Comparison of ENCODE assay signal across 8 cellular contexts in genomic region chr10:70379581-70380176, GRCh38. TPM values are rescaled to one million over a fixed set of nuclear protein-coding genes. Genes with fewer than 3 reads are reported as not detected.
A peak's percentile ranks its signal among the peaks of the same experiment; 100 is the strongest.
DNase-seq lines count a peak whose midpoint lies in the region; ATAC-seq, FAIRE-seq and TF ChIP-seq lines count a peak whose summit lies in the region.

No MANE protein-coding gene starts in this region.

- H3K9me1 ChIP-seq in endothelial cell of umbilical vein (replicated peaks; ENCODE audit: control insufficient read depth, extremely low read depth, insufficient read depth, low read length) = no peaks in the 10 kb centered on the region

- DNase-seq in SKM-1 (lab: John Stamatoyannopoulos, UW; ENCODE audit: unreplicated experiment) (peak; percentile 31), SKM-1 treated with dmso at 0.1 percent for 144 hours (lab: John Stamatoyannopoulos, UW; ENCODE audit: unreplicated experiment) (no peak), NB4 (ENCODE audit: low read depth) (peak; percentile 50), endothelial cell of umbilical vein (ENCODE audit: low read depth, low spot score) (no peak), ureter (ENCODE audit: low spot score) (no peak), KG1 (lab: John Stamatoyannopoulos, UW) (no peak)

- TF ChIP-seq POLR2A in NB4 (IDR thresholded peaks at IDR 0.05; ENCODE audit: extremely low read depth, insufficient read length) = no peak
- TF ChIP-seq POLR2A in endothelial cell of umbilical vein (IDR thresholded peaks at IDR 0.05; ENCODE audit: low read depth, low read length) = no peak

- H3K9ac ChIP-seq in endothelial cell of umbilical vein (replicated peaks; ENCODE audit: extremely low read depth, insufficient read depth, low read length) (no peak overlapping the region), skeletal muscle tissue (ENCODE audit: low read depth in 1 of 3, low read length in 3 of 3) (peak overlapping the region in 1 of 3 donors; percentile 98)

- ATAC-seq in HG03521 (IDR thresholded peaks at IDR 0.05; ENCODE audit: unreplicated experiment) = no peak

- BruUV-seq in endothelial cell of umbilical vein (replicated peaks; lab: Mats Ljungman, UMichigan) = no TSS peak

- CTCF ChIA-PET in endothelial cell of umbilical vein (lab: Charles Lee) = interaction anchor here (0.9 to 6.0 kb wide), 6 partner anchors 8 to 158 kb away, joined by 3 to 43 read pairs (median 16); partner anchors contain the start of gene EIF4EBP2

- no peak overlapping the region for H3K27ac ChIP-seq in endothelial cell of umbilical vein (ENCODE audit: insufficient read depth, low read depth, low read length)
- H3K27ac ChIP-seq in skeletal muscle tissue (ENCODE audit: low read depth, low read length) = peak overlapping the region; percentile 92

- H2AFZ ChIP-seq in endothelial cell of umbilical vein (ENCODE audit: low read depth, low read length) = no peak overlapping the region

- no peaks in the 10 kb centered on the region for H3K9me3 ChIP-seq in endothelial cell of umbilical vein (replicated peaks; ENCODE audit: control insufficient read depth, insufficient read depth, low read length)
- peaks cover 0 to 2% (median 0%) of the 10 kb centered on the region in 3 donors for H3K9me3 ChIP-seq in skeletal muscle tissue (ENCODE audit: control insufficient read depth in 3 of 3, low read length in 3 of 3)

- POLR2A ChIA-PET in endothelial cell of umbilical vein (lab: Charles Lee) = no interaction called here

- dilution Hi-C loops in endothelial cell of umbilical vein (cut with MboI; ENCODE audit: extremely low pct_ligation_motif_present, low sequenced_read_pairs) = no loop called here

- H3K4me3 ChIP-seq in NB4 (ENCODE audit: low read depth, low read length) = no peak overlapping the region
- no peak overlapping the region for H3K4me3 ChIP-seq in endothelial cell of umbilical vein (replicated peaks in 1 of 3; ENCODE audit: insufficient read depth in 1 of 3, low read depth in 1 of 3, low read length in 3 of 3)
- H3K4me3 ChIP-seq in skeletal muscle tissue (ENCODE audit: low read length in 3 of 3) = peak overlapping the region; percentile 3 to 97 (median 19)

- TF ChIP-seq CTCF in NB4 (IDR thresholded peaks at IDR 0.05; ENCODE audit: low read depth, low read length) = peak; percentile 93
- peak; percentile 56 to 66 for TF ChIP-seq CTCF in endothelial cell of umbilical vein (IDR thresholded peaks at IDR 0.05; ENCODE audit: extremely low read depth in 1 of 2, insufficient read depth in 1 of 2, low read depth in 1 of 2, low read length in 2 of 2)

- H3K27me3 ChIP-seq in endothelial cell of umbilical vein (ENCODE audit: control insufficient read depth in 2 of 2, insufficient read depth in 2 of 2, low read length in 2 of 2) (no peaks in the 10 kb centered on the region), skeletal muscle tissue (ENCODE audit: control insufficient read depth in 3 of 3, insufficient read depth in 3 of 3, low read length in 3 of 3) (no peaks in the 10 kb centered on the region)

- H4K20me1 ChIP-seq in endothelial cell of umbilical vein (replicated peaks; ENCODE audit: control insufficient read depth, extremely low read depth, insufficient read depth, low read length) = no peaks in the 10 kb centered on the region

- H3K4me1 ChIP-seq in endothelial cell of umbilical vein (ENCODE audit: control insufficient read depth, extremely low read depth, insufficient read depth, low read length) = peaks cover 48% of the 10 kb centered on the region
- peaks cover 47 to 62% (median 48%) of the 10 kb centered on the region in 3 donors for H3K4me1 ChIP-seq in skeletal muscle tissue (ENCODE audit: control insufficient read depth in 3 of 3, insufficient read depth in 3 of 3, low read length in 3 of 3)

- H3K36me3 ChIP-seq in endothelial cell of umbilical vein (ENCODE audit: control insufficient read depth in 2 of 2, extremely low read depth in 1 of 2, insufficient read depth in 2 of 2, low read length in 2 of 2) (no peaks in the 10 kb centered on the region), skeletal muscle tissue (ENCODE audit: control insufficient read depth in 3 of 3, insufficient read depth in 3 of 3, low read length in 3 of 3) (peaks cover 7 to 16% (median 10%) of the 10 kb centered on the region in 3 donors)

- no peak overlapping the region for H3K4me2 ChIP-seq in endothelial cell of umbilical vein (ENCODE audit: insufficient read depth, low read length)

- intact Hi-C loops in endothelial cell of umbilical vein (cut with micrococcal nuclease) = loop anchor here (1.0 to 5.0 kb wide), 3 partner anchors 147 to 232 kb away; partner anchors contain the start of genes PPA1 and TYSND1

- H3K79me2 ChIP-seq in endothelial cell of umbilical vein (ENCODE audit: control insufficient read depth, insufficient read depth, low read length) = no peaks in the 10 kb centered on the region

- no peak for FAIRE-seq in endothelial cell of umbilical vein (lab: Jason Lieb, UNC)

TF ChIP-seq in endothelial cell of umbilical vein, 7 proteins besides CTCF, POLR2A, EP300 and RAD21:
- no peak for TF ChIP-seq POLR2AphosphoS5 (IDR thresholded peaks at IDR 0.05; ENCODE audit: insufficient read depth, low read depth, low read length)
- TF ChIP-seq EZH2 (IDR thresholded peaks at IDR 0.05; ENCODE audit: borderline replicate concordance, low read depth, low read length, severe bottlenecking) = no peak
- TF ChIP-seq JUN (IDR thresholded peaks at IDR 0.05; ENCODE audit: borderline replicate concordance, insufficient read depth, insufficient read length, low read depth) = no peak
- no peak for TF ChIP-seq GATA2 (IDR thresholded peaks at IDR 0.05; ENCODE audit: insufficient read depth, insufficient read length, low read depth, low read length)
- TF ChIP-seq MAX (IDR thresholded peaks at IDR 0.05; ENCODE audit: insufficient read depth, insufficient read length) = no peak
- TF ChIP-seq FOS (IDR thresholded peaks at IDR 0.05; ENCODE audit: borderline replicate concordance, insufficient read depth, low read length) = no peak
- TF ChIP-seq MYC (IDR thresholded peaks at IDR 0.05; ENCODE audit: low read depth, low read length) = no peak

RNA-seq across cellular contexts. Expression of gene LRRC20, which starts 2.7 kb away (rescaled TPM):
- total RNA-seq in endothelial cell of umbilical vein = 9.6 and 14.7 TPM in 2 replicates
- 19.8 and 24.4 TPM in 2 replicates for polyA plus RNA-seq in endothelial cell of umbilical vein
- 23.0 and 24.0 TPM in 2 replicates for polyA plus RNA-seq in endothelial cell of umbilical vein (2011; cell fraction: cytosol; rRNA removed)
- polyA plus RNA-seq in endothelial cell of umbilical vein (2011; cell fraction: nucleus; rRNA removed) = 12.8 and 13.7 TPM in 2 replicates
- polyA plus RNA-seq in endothelial cell of umbilical vein (2012) = 19.4 and 23.9 TPM in 2 replicates
- polyA minus RNA-seq in endothelial cell of umbilical vein = 7.3 and 21.0 TPM in 2 replicates
- 3.2 TPM for polyA minus RNA-seq in endothelial cell of umbilical vein (2011; cell fraction: cytosol; rRNA and poly(A)+ RNA removed)
- 2.9 and 4.5 TPM in 2 replicates for polyA minus RNA-seq in endothelial cell of umbilical vein (2011; cell fraction: nucleus; rRNA and poly(A)+ RNA removed)
- 10.4 TPM for total RNA-seq in skeletal muscle tissue
- 5.4 TPM for total RNA-seq in ureter

RNA-seq across cellular contexts. Expression of gene EIF4EBP2, which starts 24.3 kb away (rescaled TPM):
- total RNA-seq in endothelial cell of umbilical vein (46.6 and 47.0 TPM in 2 replicates), skeletal muscle tissue (39.7 TPM), ureter (81.6 TPM)
- polyA plus RNA-seq in endothelial cell of umbilical vein = 13.9 and 18.2 TPM in 2 replicates
- 17.6 and 19.9 TPM in 2 replicates for polyA plus RNA-seq in endothelial cell of umbilical vein (2011; cell fraction: cytosol; rRNA removed)
- 13.5 and 15.6 TPM in 2 replicates for polyA plus RNA-seq in endothelial cell of umbilical vein (2011; cell fraction: nucleus; rRNA removed)
- 29.8 and 35.4 TPM in 2 replicates for polyA plus RNA-seq in endothelial cell of umbilical vein (2012)
- 41.3 and 43.9 TPM in 2 replicates for polyA minus RNA-seq in endothelial cell of umbilical vein
- 22.1 TPM for polyA minus RNA-seq in endothelial cell of umbilical vein (2011; cell fraction: cytosol; rRNA and poly(A)+ RNA removed)
- 13.1 and 20.5 TPM in 2 replicates for polyA minus RNA-seq in endothelial cell of umbilical vein (2011; cell fraction: nucleus; rRNA and poly(A)+ RNA removed)

Comparison
In these comparisons a context has a peak if more than half of its experiments do, and no peak if none do; other contexts are left out.
1. DNase-seq: peak in SKM-1 (single experiment) and NB4 (single experiment); none in SKM-1 treated with dmso at 0.1 percent for 144 hours (single experiment), endothelial cell of umbilical vein (single experiment), ureter (single experiment) and KG1 (single experiment).
2. H3K4me3 ChIP-seq: peak in skeletal muscle tissue (3 of 3); none in NB4 (single experiment) and endothelial cell of umbilical vein (0 of 3).